Comparison of ENCODE assay signal across 9 cellular contexts in the genomic region with DNA sequence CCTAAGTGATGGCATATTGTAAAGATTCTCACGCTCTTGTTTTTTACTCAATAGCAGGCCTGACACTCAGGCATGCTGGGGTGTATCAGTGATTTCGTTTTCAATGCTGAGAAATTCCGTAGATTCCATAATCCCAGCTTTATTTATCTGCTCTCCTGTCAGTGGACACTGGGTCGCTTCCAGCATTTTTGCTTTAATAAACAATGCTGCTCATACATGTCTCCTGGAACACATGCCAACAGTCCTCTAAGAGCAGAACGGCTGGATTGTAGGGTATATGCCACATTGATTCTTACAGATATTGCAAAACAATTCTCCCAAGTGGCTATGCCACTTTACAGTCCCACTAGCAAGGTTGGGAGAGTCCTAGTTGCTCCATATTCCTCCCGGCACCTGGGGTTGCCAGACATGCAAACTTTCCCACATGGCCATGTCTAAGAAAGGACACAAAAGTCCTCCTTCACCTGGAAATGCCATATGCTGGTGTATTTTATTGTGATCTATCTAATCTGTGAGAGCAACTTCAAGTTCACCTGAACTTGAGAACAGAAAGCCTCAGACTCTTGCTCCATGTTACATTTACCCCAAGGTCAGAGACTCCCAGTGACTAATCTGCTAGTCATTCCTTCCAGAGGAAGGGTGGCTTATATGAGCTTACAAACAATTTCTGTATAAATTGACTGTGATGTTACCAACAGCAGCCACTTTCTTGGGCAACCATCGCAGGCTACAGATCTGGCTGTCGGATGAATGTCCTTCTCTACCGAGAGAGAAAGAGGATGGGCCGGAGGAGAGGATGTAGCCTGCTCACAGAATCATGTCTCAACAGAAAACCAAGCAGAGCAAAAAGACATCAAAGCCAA.
DNase-seq lines count a peak whose midpoint lies in the region; ATAC-seq, FAIRE-seq and TF ChIP-seq lines count a peak whose summit lies in the region.
"Had no signal": no experiment of that assay in that cellular context is flagged by ENCODE, and none has a peak within 500 bp of the region (broad histone marks: within the 10 kb centered on the region; RNA-seq: fewer than 3 reads in every experiment).

No MANE protein-coding gene starts in this region.

- H3K23ac ChIP-seq in IMR-90 (ENCODE audit: low read depth, low read length) = peak overlapping the region; percentile 83

- no TSS peak for BruUV-seq in IMR-90 (replicated peaks; lab: Mats Ljungman, UMichigan)
- no TSS peak for BruUV-seq in A673 (replicated peaks; lab: Mats Ljungman, UMichigan)

- H3K4ac ChIP-seq in IMR-90 (ENCODE audit: low read depth, low read length) = peak overlapping the region; percentile 98

- POLR2A ChIA-PET in AG04449 (lab: Yijun Ruan, JAX) (interaction anchor here (0.7 to 1.0 kb wide), 3 partner anchors 8 to 74 kb away, joined by 3 read pairs; no protein-coding TSS in a partner anchor), IMR-90 (lab: Charles Lee; ENCODE audit: unreplicated experiment) (interaction anchor here (0.5 to 1.0 kb wide), 2 partner anchors 56 to 61 kb away, joined by 3 read pairs; no protein-coding TSS in a partner anchor), A673 (lab: Charles Lee; ENCODE audit: low non-redundant PET) (no interaction called here)

- no CpG with 5 or more reads among the region's 10 CpGs for WGBS in IMR-90 (ENCODE audit: extremely low coverage in 2 of 2, insufficient read length in 1 of 2), 2 experiments
- 46% methylated on average over 10 of the region's 10 CpGs for WGBS in right lobe of liver (ENCODE audit: insufficient coverage, low coverage, low lambda C conversion rate, missing lambda C conversion rate)

- peak overlapping the region; percentile 80 for H4K5ac ChIP-seq in IMR-90 (ENCODE audit: low read depth, low read length)

- H3K18ac ChIP-seq in IMR-90 (ENCODE audit: low read depth, low read length) = peak overlapping the region; percentile 97

- intact Hi-C loops in IMR-90 (cut with micrococcal nuclease) (loop anchor here (1.0 to 5.0 kb wide), 4 partner anchors 20 to 74 kb away; no protein-coding TSS in a partner anchor), right lobe of liver (cut with DNase I) (loop anchor here in 1 of 2 donors (10.0 kb wide), 1 partner anchor 77 kb away; no protein-coding TSS in a partner anchor), A673 (cut with micrococcal nuclease; ENCODE audit: unreplicated experiment) (no loop called here)

- dilution Hi-C loops in IMR-90 (cut with HindIII; ENCODE audit: low sequenced_read_pairs, unreplicated experiment) = no loop called here

- H3K36me3 ChIP-seq in IMR-90 (ENCODE audit: control insufficient read depth, insufficient read depth, low read length) = no peaks in the 10 kb centered on the region
- H3K36me3 ChIP-seq in adipocyte (ENCODE audit: control insufficient read depth, insufficient read depth, low read length, severe bottlenecking) = no peaks in the 10 kb centered on the region
- H3K36me3 ChIP-seq in right lobe of liver = no peaks in the 10 kb centered on the region
- no peaks in the 10 kb centered on the region for H3K36me3 ChIP-seq in A673 (ENCODE audit: insufficient read depth, low read length, poor library complexity, severe bottlenecking)

- ATAC-seq in IMR-90 (ENCODE audit: low read depth) (peak; percentile 81), right lobe of liver (peak in 1 of 4 donors; percentile 15)

- H2AK5ac ChIP-seq in IMR-90 (ENCODE audit: low read depth, low read length) = peak overlapping the region; percentile 92

- H3K14ac ChIP-seq in IMR-90 (replicated peaks; ENCODE audit: low read depth, low read length) = peak overlapping the region; percentile 84

- H3K27ac ChIP-seq in IMR-90 (ENCODE audit: insufficient read depth, low read length) (peak overlapping the region; percentile 99), right lobe of liver (peak overlapping the region in 2 of 3 donors; percentile 22 to 34), A673 (ENCODE audit: low read depth, low read length, poor library complexity, severe bottlenecking) (no peak overlapping the region)

- peak overlapping the region; percentile 93 for H3K4me2 ChIP-seq in IMR-90 (ENCODE audit: low read depth, low read length)

- peak; percentile 65 for DNase-seq in AG04449 (ENCODE audit: low read depth, low spot score)
- peak; percentile 95 for DNase-seq in IMR-90
- DNase-seq in adipocyte (ENCODE audit: low read depth) = peak; percentile 89
- no peak for DNase-seq in right lobe of liver
- peak; percentile 68 for DNase-seq in urothelium cell line (ENCODE audit: low spot score)
- no peak for DNase-seq in A673 (ENCODE audit: low spot score)
- no peak for DNase-seq in activated CD8-positive, alpha-beta memory T cell treated with anti-CD3 and anti-CD28 coated beads for 24 hours
- no peak for DNase-seq in G401 (ENCODE audit: low spot score)

- peak overlapping the region; percentile 99 for H2BK20ac ChIP-seq in IMR-90 (ENCODE audit: low read depth, low read length)

- H4K91ac ChIP-seq in IMR-90 (ENCODE audit: insufficient read depth, low read depth, low read length) = peak overlapping the region; percentile 97

- peak overlapping the region; percentile 94 for H2BK5ac ChIP-seq in IMR-90 (ENCODE audit: low read depth, low read length, poor library complexity, severe bottlenecking)

- H3K9ac ChIP-seq in IMR-90 (ENCODE audit: low read depth, low read length) (peak overlapping the region; percentile 64), adipocyte (ENCODE audit: low read length) (no peak overlapping the region)

- H4K20me1 ChIP-seq in IMR-90 (ENCODE audit: insufficient read depth, low read length) = peaks cover 23% of the 10 kb centered on the region

- peak overlapping the region; percentile 56 for H2AK9ac ChIP-seq in IMR-90 (replicated peaks; ENCODE audit: low read depth, low read length, poor library complexity)

- no peaks in the 10 kb centered on the region for H3K9me3 ChIP-seq in IMR-90 (ENCODE audit: control insufficient read depth, insufficient read depth, low read length)
- H3K9me3 ChIP-seq in adipocyte (ENCODE audit: control insufficient read depth, low read length) = no peaks in the 10 kb centered on the region
- H3K9me3 ChIP-seq in right lobe of liver = no peaks in the 10 kb centered on the region
- no peaks in the 10 kb centered on the region for H3K9me3 ChIP-seq in A673 (ENCODE audit: low read depth, low read length, poor library complexity, severe bottlenecking)

- H2BK120ac ChIP-seq in IMR-90 (ENCODE audit: low read depth, low read length) = peak overlapping the region; percentile 97

- H3K79me1 ChIP-seq in IMR-90 (ENCODE audit: low read depth in 1 of 2, low read length in 2 of 2) = peaks cover 25 to 76% of the 10 kb centered on the region in 2 experiments

- no peak for FAIRE-seq in urothelium cell line (lab: Jason Lieb, UNC)
- FAIRE-seq: colon had no signal

- peaks cover 40% of the 10 kb centered on the region for H3K9me1 ChIP-seq in IMR-90 (ENCODE audit: insufficient read depth, low read length)

- no peak overlapping the region for H3K4me3 ChIP-seq in AG04449 (ENCODE audit: low read depth, low read length)
- no peak overlapping the region for H3K4me3 ChIP-seq in IMR-90 (ENCODE audit: insufficient read depth, low read depth, low read length)
- H3K4me3 ChIP-seq in adipocyte (ENCODE audit: low read length) = no peak overlapping the region
- H3K4me3 ChIP-seq in right lobe of liver = no peak overlapping the region
- no peak overlapping the region for H3K4me3 ChIP-seq in A673 (ENCODE audit: low read depth, low read length, poor library complexity, severe bottlenecking)

- TF ChIP-seq POLR2A in IMR-90 (IDR thresholded peaks at IDR 0.05; ENCODE audit: low read depth, low read length) (peak; percentile 78), right lobe of liver (IDR thresholded peaks at IDR 0.05) (no peak)

- in situ Hi-C loops in IMR-90 (cut with MboI; ENCODE audit: low sequenced_read_pairs) (no loop called here), G401 (cut with HindIII; ENCODE audit: low sequenced_read_pairs) (no loop called here)

- H3K4me1 ChIP-seq in IMR-90 (ENCODE audit: control insufficient read depth, insufficient read depth, low read length) = peaks cover 33% of the 10 kb centered on the region
- peaks cover 34% of the 10 kb centered on the region for H3K4me1 ChIP-seq in adipocyte (ENCODE audit: control insufficient read depth, insufficient read depth, low read length)
- H3K4me1 ChIP-seq in right lobe of liver = peaks cover 0 to 36% (median 17%) of the 10 kb centered on the region in 4 donors
- peaks cover 13% of the 10 kb centered on the region for H3K4me1 ChIP-seq in A673 (ENCODE audit: insufficient read depth, low read length, poor library complexity, severe bottlenecking)

- H2AFZ ChIP-seq in IMR-90 (replicated peaks; ENCODE audit: low read length, poor library complexity) = no peak overlapping the region

- peak overlapping the region in 1 of 2 experiments; percentile 88; a peak in 3 of 4 replicates for H4K8ac ChIP-seq in IMR-90 (ENCODE audit: low read depth in 2 of 2, low read length in 2 of 2)

- TF ChIP-seq RAD21 in IMR-90 (IDR thresholded peaks at IDR 0.05; ENCODE audit: low read length) = peak; percentile 29

- H3K27me3 ChIP-seq in IMR-90 (ENCODE audit: control insufficient read depth, insufficient read depth, low read length) = no peaks in the 10 kb centered on the region
- no peaks in the 10 kb centered on the region for H3K27me3 ChIP-seq in adipocyte (replicated peaks; ENCODE audit: control insufficient read depth, insufficient read depth, low read length)
- H3K27me3 ChIP-seq in right lobe of liver = no peaks in the 10 kb centered on the region
- H3K27me3 ChIP-seq in A673 (replicated peaks; ENCODE audit: insufficient read depth, low read depth, low read length, poor library complexity) = no peaks in the 10 kb centered on the region

- H3K56ac ChIP-seq in IMR-90 (ENCODE audit: extremely low read depth, insufficient read depth, low read length) = peak overlapping the region; percentile 91

- peak overlapping the region; percentile 92; the same call in 2 of the 3 replicates for H2BK15ac ChIP-seq in IMR-90 (ENCODE audit: low read depth, low read length)

- no peak for TF ChIP-seq CTCF in AG04449 (IDR thresholded peaks at IDR 0.05; ENCODE audit: insufficient read depth, low read length, missing control alignments)
- no peak for TF ChIP-seq CTCF in IMR-90 (conservative IDR thresholded peaks at IDR 0.05; ENCODE audit: low read depth, low read length)
- TF ChIP-seq CTCF in right lobe of liver (IDR thresholded peaks at IDR 0.05) = no peak
- no peak for TF ChIP-seq CTCF in A673 (conservative IDR thresholded peaks at IDR 0.05; ENCODE audit: low read depth, low read length)

- CTCF ChIA-PET in AG04449 (lab: Yijun Ruan, JAX) = interaction anchor here (1.3 to 2.3 kb wide), 3 partner anchors 19 to 82 kb away, joined by 3 to 8 read pairs (median 6); partner anchors contain the start of gene RAPGEF1
- CTCF ChIA-PET in IMR-90 (lab: Yijun Ruan, JAX) = interaction anchor here (0.6 kb wide), 1 partner anchor 275 kb away, joined by 3 read pairs; no protein-coding TSS in a partner anchor
- CTCF ChIA-PET in A673 (lab: Charles Lee) = no interaction called here

TF ChIP-seq in IMR-90, 13 proteins besides CTCF, POLR2A, EP300 and RAD21 (continues in another document):
- TF ChIP-seq NFE2L2 (IDR thresholded peaks at IDR 0.05; ENCODE audit: low read depth, low read length) = 0 out of 2 replicates have a peak, but pooled peaks have one; percentile 16

Comparison
In these comparisons a context has a peak if more than half of its experiments do, and no peak if none do; other contexts are left out.
1. DNase-seq: peak in AG04449 (single experiment), IMR-90 (single experiment), adipocyte (single experiment) and urothelium cell line (single experiment); none in right lobe of liver (0 of 3), A673 (single experiment), activated CD8-positive, alpha-beta memory T cell treated with anti-CD3 and anti-CD28 coated beads for 24 hours (single experiment) and G401 (single experiment).